ENCODE assay signal across 9 cellular contexts in genomic region chr19:42066075-42066754, GRCh38. TPM values are rescaled to one million over a fixed set of nuclear protein-coding genes. Genes with fewer than 3 reads are reported as not detected.
DNase-seq lines count a peak whose midpoint lies in the region; TF ChIP-seq lines count a peak whose summit lies in the region.
"Had no signal": no experiment of that assay in that cellular context is flagged by ENCODE, and none has a peak within 500 bp of the region (broad histone marks: within the 10 kb centered on the region; RNA-seq: fewer than 3 reads in every experiment).

No MANE protein-coding gene starts in this region.

- H3K4me3 ChIP-seq in HEK293 (ENCODE audit: low read depth, low read length) (no peak overlapping the region), SJCRH30 (no peak overlapping the region)
- H3K4me3 ChIP-seq: body of pancreas had no signal

- no peaks in the 10 kb centered on the region for H3K9me3 ChIP-seq in HEK293 (ENCODE audit: control insufficient read depth, insufficient read depth, low read depth, low read length)
- no peaks in the 10 kb centered on the region for H3K9me3 ChIP-seq in SJCRH30 (replicated peaks)
- H3K9me3 ChIP-seq: body of pancreas had no signal

- H3K4me1 ChIP-seq in HEK293 (ENCODE audit: control insufficient read depth, insufficient read depth, low read length) (no peaks in the 10 kb centered on the region), SJCRH30 (no peaks in the 10 kb centered on the region)
- H3K4me1 ChIP-seq: body of pancreas had no signal

- H3K27me3 ChIP-seq in SJCRH30, result no peaks in the 10 kb centered on the region; the same call in 1 of the 2 replicates

- peak; percentile 68 for DNase-seq in COR-L47 (lab: John Stamatoyannopoulos, UW)
- DNase-seq in SJCRH30, result peak; percentile 52 to 56
- DNase-seq in iPS-NIHi11 (ENCODE audit: low spot score), result peak; percentile 82
- no peak for DNase-seq in amniotic stem cell (lab: John Stamatoyannopoulos, UW)
- DNase-seq in NOMO-1 treated with dmso at 0.1 percent for 144 hours (lab: John Stamatoyannopoulos, UW; ENCODE audit: unreplicated experiment), result no peak
- DNase-seq in HuH-7 (ENCODE audit: low spot score), result no peak
- DNase-seq in activated CD4-positive, alpha-beta T cell treated with anti-CD3 and anti-CD28 coated beads for 4 hours, result no peak
- DNase-seq: body of pancreas had no signal

- POLR2A ChIA-PET in HEK293 (lab: Yijun Ruan, JAX), result interaction anchor here (1.0 kb wide), 1 partner anchor 10 kb away, joined by 3 read pairs; the partner anchor contains the start of gene ZNF574

- H3K36me3 ChIP-seq in HEK293 (ENCODE audit: control insufficient read depth in 2 of 2, insufficient read depth in 1 of 2, low read length in 2 of 2) (no peaks in the 10 kb centered on the region), SJCRH30 (no peaks in the 10 kb centered on the region)

- H3K27ac ChIP-seq in HEK293 (ENCODE audit: extremely low read depth, low read depth, low read length) (no peak overlapping the region), SJCRH30 (no peak overlapping the region)
- H3K27ac ChIP-seq: body of pancreas had no signal

- TF ChIP-seq CTCF in HEK293 (tag by site-specific recombination; IDR thresholded peaks at IDR 0.05), result no peak

- CTCF ChIA-PET in HEK293 (lab: Yijun Ruan, JAX), result interaction anchor here (0.6 to 2.8 kb wide), 4 partner anchors 14 to 87 kb away, joined by 3 to 8 read pairs (median 6); no protein-coding TSS in a partner anchor

TF ChIP-seq in HEK293, 187 proteins besides CTCF, POLR2A, EP300 and RAD21:
- TF ChIP-seq SP3 (tag by site-specific recombination; IDR thresholded peaks at IDR 0.05) (peak; percentile 48), ZNF174 (tag by site-specific recombination; IDR thresholded peaks at IDR 0.05) (no peak), ZNF354C (tag by site-specific recombination; IDR thresholded peaks at IDR 0.05; ENCODE audit: borderline replicate concordance, low read depth) (no peak), ZNF280D (tag by site-specific recombination; IDR thresholded peaks at IDR 0.05) (no peak), KLF1 (tag by site-specific recombination; IDR thresholded peaks at IDR 0.05) (0 out of 2 replicates have a peak, but pooled peaks have one; percentile 26), KLF8 (tag by site-specific recombination; IDR thresholded peaks at IDR 0.05) (no peak), PRDM1 (tag by site-specific recombination; IDR thresholded peaks at IDR 0.05) (peak; percentile 98), ZNF292 (tag by site-specific recombination; IDR thresholded peaks at IDR 0.05; ENCODE audit: borderline replicate concordance, low read depth) (no peak), ZNF132 (tag by site-specific recombination; IDR thresholded peaks at IDR 0.05; ENCODE audit: borderline replicate concordance) (no peak), SP2 (tag by site-specific recombination; IDR thresholded peaks at IDR 0.05) (0 out of 2 replicates have a peak, but pooled peaks have one; percentile 28), ZNF449 (tag by site-specific recombination; IDR thresholded peaks at IDR 0.05) (no peak), ZNF596 (tag by site-specific recombination; IDR thresholded peaks at IDR 0.05) (no peak), ZNF366 (tag by site-specific recombination; conservative IDR thresholded peaks at IDR 0.05) (peak; percentile 89), ZNF138 (tag by site-specific recombination; IDR thresholded peaks at IDR 0.05; ENCODE audit: borderline replicate concordance) (no peak)
TF ChIP-seq in HEK293: peak in this region for 5.

RNA-seq across cellular contexts. Expression of gene GRIK5, which starts 3.8 kb away (rescaled TPM):
- total RNA-seq in SJCRH30 (2014; rRNA removed; shearing (Covaris generic)), result 10.3 and 10.5 TPM in 2 replicates

RNA-seq across cellular contexts. Expression of gene ZNF574, which starts 9.8 kb away (rescaled TPM):
- total RNA-seq in SJCRH30 (2014; rRNA removed; shearing (Covaris generic)), result 31.1 and 31.5 TPM in 2 replicates

Comparison
In these comparisons a context has a peak if more than half of its experiments do, and no peak if none do; other contexts are left out.
1. DNase-seq: peak in COR-L47 (single experiment), SJCRH30 (2 of 2) and iPS-NIHi11 (single experiment); none in amniotic stem cell (single experiment), NOMO-1 treated with dmso at 0.1 percent for 144 hours (single experiment), HuH-7 (single experiment) and activated CD4-positive, alpha-beta T cell treated with anti-CD3 and anti-CD28 coated beads for 4 hours (0 of 2).